21 cellular contexts compared by ENCODE assay signal in the genomic region with DNA sequence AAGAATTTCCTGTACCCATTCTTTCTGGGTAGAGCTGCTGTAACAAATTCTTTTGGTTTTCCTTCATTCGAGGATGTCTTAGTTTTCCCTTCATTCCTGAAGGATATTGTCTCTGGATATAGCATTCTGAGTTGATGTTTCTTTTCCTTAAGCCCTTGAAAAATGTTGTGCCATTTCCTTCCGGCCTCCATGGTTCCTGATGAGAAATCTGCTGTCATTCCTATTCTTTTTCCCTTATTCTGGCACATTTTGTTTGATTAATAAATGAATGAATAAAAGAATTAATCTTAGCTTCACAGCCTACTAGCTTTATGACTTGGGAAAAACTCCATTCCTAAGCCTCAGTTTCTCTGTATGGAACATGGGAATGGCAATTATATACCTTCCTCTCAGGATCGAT.
A peak's percentile ranks its signal among the peaks of the same experiment; 100 is the strongest.
DNase-seq lines count a peak whose midpoint lies in the region; ATAC-seq, FAIRE-seq and TF ChIP-seq lines count a peak whose summit lies in the region.
"Had no signal": no experiment of that assay in that cellular context is flagged by ENCODE, and none has a peak within 500 bp of the region (broad histone marks: within the 10 kb centered on the region; RNA-seq: fewer than 3 reads in every experiment).

No MANE protein-coding gene starts in this region.

- TF ChIP-seq RAD21 in GM12878 (IDR thresholded peaks at IDR 0.05; ENCODE audit: insufficient read depth, low read depth, low read length) = no peak

- no TSS peak for BruUV-seq in GM12878 (replicated peaks; lab: Mats Ljungman, UMichigan)

- TF ChIP-seq EP300 in GM12878 (IDR thresholded peaks at IDR 0.05; ENCODE audit: borderline replicate concordance in 1 of 2, control insufficient read depth in 1 of 2, low read depth in 2 of 2, low read length in 2 of 2) = no peak

- H3K27me3 ChIP-seq in GM12878 (replicated peaks in 1 of 2; ENCODE audit: control insufficient read depth in 2 of 2, insufficient read depth in 2 of 2, low read length in 1 of 2) (no peaks in the 10 kb centered on the region), thyroid gland (no peaks in the 10 kb centered on the region), adrenal gland (no peaks in the 10 kb centered on the region)
- H3K27me3 ChIP-seq: Peyer's patch had no signal

- DNase-seq in A172 (ENCODE audit: low spot score) (peak; percentile 14), ACHN (peak; percentile 6), LHCN-M2 (ENCODE audit: low read depth) (peak; percentile 23), GM12878 (ENCODE audit: low read depth, low spot score) (no peak), thyroid gland (no peak), adrenal gland (no peak)
- no peak for DNase-seq in activated CD8-positive, alpha-beta memory T cell treated with anti-CD3 and anti-CD28 coated beads, Interleukin-2, amount 50 U/mL, for 4 hours
- DNase-seq: BE2C; CD4-positive, alpha-beta T cell; DMS79 treated with DMSO at 0.1 percent for 48 hours; MV-4-11; NCI-H1417 treated with DMSO at 0.1 percent for 48 hours; NCI-H2081; NCI-H510A; Peyer's patch; Right ventricle myocardium superior; SK-N-SH; T-helper 1 cell; T1000 had no signal

- no peaks in the 10 kb centered on the region for H3K79me2 ChIP-seq in GM12878 (ENCODE audit: control insufficient read depth, insufficient read depth, low read length)

- SMC1A ChIA-PET in GM12878 (lab: Charles Lee; ENCODE audit: uncharacterized antibody, unreplicated experiment) = interaction anchor here (0.6 kb wide), 1 partner anchor 86 kb away, joined by 3 read pairs; no protein-coding TSS in a partner anchor

- H3K9ac ChIP-seq in GM12878 (ENCODE audit: control insufficient read depth, insufficient read depth, low read length) = no peak overlapping the region
- H3K9ac ChIP-seq: SK-N-SH had no signal

- no peak for ATAC-seq in GM12878

- no peak overlapping the region for H2AFZ ChIP-seq in GM12878 (ENCODE audit: control insufficient read depth, low read depth, low read length)

- H3K4me3 ChIP-seq in GM12878 (no peak overlapping the region), thyroid gland (replicated peaks in 1 of 3) (no peak overlapping the region), adrenal gland (no peak overlapping the region)
- H3K4me3 ChIP-seq: Peyer's patch had no signal

- TF ChIP-seq CTCF in GM12878 (IDR thresholded peaks at IDR 0.05 in 2 of 3, conservative IDR thresholded peaks at IDR 0.05 in 1 of 3; ENCODE audit: control insufficient read depth in 2 of 3, extremely low read depth in 1 of 3, insufficient read depth in 1 of 3, low read depth in 3 of 3, low read length in 3 of 3) (no peak), thyroid gland (IDR thresholded peaks at IDR 0.05) (no peak), adrenal gland (IDR thresholded peaks at IDR 0.05) (no peak)

- no peaks in the 10 kb centered on the region for H3K4me1 ChIP-seq in GM12878 (ENCODE audit: control insufficient read depth, insufficient read depth, low read length)
- peaks cover 0 to 13% of the 10 kb centered on the region in 2 donors for H3K4me1 ChIP-seq in thyroid gland
- no peaks in the 10 kb centered on the region for H3K4me1 ChIP-seq in adrenal gland (replicated peaks in 1 of 2)
- H3K4me1 ChIP-seq: BE2C, Peyer's patch had no signal

- FAIRE-seq in GM12878 (lab: Jason Lieb, UNC) = no peak
- FAIRE-seq: GM18507, H1 had no signal

- CTCF ChIA-PET in GM12878 (lab: Yijun Ruan, JAX) = interaction anchor here (0.6 kb wide), 1 partner anchor 99 kb away, joined by 3 read pairs; no protein-coding TSS in a partner anchor

- intact Hi-C loops in GM12878 (cut with micrococcal nuclease; ENCODE audit: unreplicated experiment) = loop anchor here (10.0 kb wide), 1 partner anchor 53 kb away; no protein-coding TSS in a partner anchor
- intact Hi-C loops in thyroid gland (cut with DNase I) = no loop called here
- intact Hi-C loops in adrenal gland (cut with DNase I) = no loop called here

- RAD21 ChIA-PET in GM12878 (lab: Charles Lee; ENCODE audit: unreplicated experiment) = no interaction called here

- H3K36me3 ChIP-seq in GM12878 (ENCODE audit: control insufficient read depth in 2 of 2, insufficient read depth in 2 of 2, low read length in 1 of 2) = no peaks in the 10 kb centered on the region
- H3K36me3 ChIP-seq in thyroid gland = no peaks in the 10 kb centered on the region
- no peaks in the 10 kb centered on the region for H3K36me3 ChIP-seq in adrenal gland (replicated peaks in 1 of 2)
- H3K36me3 ChIP-seq: BE2C, Peyer's patch had no signal

- POLR2A ChIA-PET in GM12878 (lab: Charles Lee) = no interaction called here

- in situ Hi-C loops in ACHN (cut with HindIII; ENCODE audit: low pct_ligation_motif_present, low pct_unique_long_range_greater_than_20kb, low sequenced_read_pairs) (no loop called here), GM12878 (cut with MboI) (no loop called here)

- H3K27ac ChIP-seq in GM12878 (ENCODE audit: control insufficient read depth, insufficient read depth) (no peak overlapping the region), thyroid gland (no peak overlapping the region), adrenal gland (no peak overlapping the region)
- H3K27ac ChIP-seq: Peyer's patch had no signal

- WGBS in GM12878 (ENCODE audit: insufficient coverage, insufficient replicate concordance, low lambda C conversion rate, missing lambda C conversion rate) = 41% methylated on average over 3 of the region's 3 CpGs
- WGBS in thyroid gland, 2 donors = 95% methylated on average over 3 of the region's 3 CpGs
- WGBS in adrenal gland, 4 donors = 87 to 95% (median 91%) methylated on average over 3 of the region's 3 CpGs

- no peak overlapping the region for H3K4me2 ChIP-seq in GM12878 (ENCODE audit: control insufficient read depth, insufficient read depth)
- H3K4me2 ChIP-seq: SK-N-SH had no signal

- H4K20me1 ChIP-seq in GM12878 (ENCODE audit: control insufficient read depth, insufficient read depth) = no peaks in the 10 kb centered on the region

- TF ChIP-seq POLR2A in GM12878 (IDR thresholded peaks at IDR 0.05; ENCODE audit: low read depth, low read length) (no peak), thyroid gland (IDR thresholded peaks at IDR 0.05) (no peak), adrenal gland (IDR thresholded peaks at IDR 0.05) (no peak)

- H3K9me3 ChIP-seq in GM12878 (replicated peaks; ENCODE audit: control insufficient read depth, insufficient read depth, low read length) (peaks cover 3% of the 10 kb centered on the region), thyroid gland (no peaks in the 10 kb centered on the region), adrenal gland (replicated peaks in 1 of 3) (peaks cover 0 to 19% (median 0%) of the 10 kb centered on the region in 3 donors)
- H3K9me3 ChIP-seq: BE2C had no signal

TF ChIP-seq in GM12878, 131 proteins besides CTCF, POLR2A, EP300 and RAD21:
- TF ChIP-seq CBX5 (IDR thresholded peaks at IDR 0.05; ENCODE audit: low read depth) (peak; percentile 84), ATF3 (IDR thresholded peaks at IDR 0.05; ENCODE audit: borderline replicate concordance, extremely low read depth, low read depth, low read length) (no peak)

Comparison
In these comparisons a context has a peak if more than half of its experiments do, and no peak if none do; other contexts are left out.
1. DNase-seq: peak in A172 (single experiment), ACHN (single experiment) and LHCN-M2 (single experiment); none in GM12878 (single experiment), thyroid gland (0 of 2), adrenal gland (0 of 7) and activated CD8-positive, alpha-beta memory T cell treated with anti-CD3 and anti-CD28 coated beads, Interleukin-2, amount 50 U/mL, for 4 hours (single experiment).